ENCODE assay signal across 8 cellular contexts in genomic region chr6:36123270-36124139, GRCh38. TPM values are rescaled to one million over a fixed set of nuclear protein-coding genes. Genes with fewer than 3 reads are reported as not detected.
DNase-seq lines count a peak whose midpoint lies in the region; ATAC-seq lines count a peak whose summit lies in the region.

No MANE protein-coding gene starts in this region.

- no peak overlapping the region for H3K23ac ChIP-seq in mesendoderm (ENCODE audit: low read length)

- no peaks in the 10 kb centered on the region for H3K9me3 Mint-ChIP-seq in activated CD4-positive, alpha-beta memory T cell treated with anti-CD3 and anti-CD28 coated beads for 36 hours

- H2BK120ac ChIP-seq in mesendoderm (ENCODE audit: low read depth, low read length) = no peak overlapping the region

- H2AK5ac ChIP-seq in mesendoderm (ENCODE audit: low read length) = no peak overlapping the region

- H3K4me3 ChIP-seq in mesendoderm (ENCODE audit: low read length) = no peak overlapping the region

- H2BK5ac ChIP-seq in mesendoderm (ENCODE audit: low read length) = no peak overlapping the region

- intact Hi-C loops in activated CD4-positive, alpha-beta memory T cell treated with anti-CD3 and anti-CD28 coated beads for 36 hours (cut with micrococcal nuclease) = loop anchor here (5.0 to 10.0 kb wide), 4 partner anchors 181 to 1889 kb away; partner anchors contain the start of genes HMGA1, KCTD20 and PXT1

- no peak overlapping the region for H2BK15ac ChIP-seq in mesendoderm (replicated peaks; ENCODE audit: low read depth)

- H3K27me3 Mint-ChIP-seq in activated CD4-positive, alpha-beta memory T cell treated with anti-CD3 and anti-CD28 coated beads for 36 hours = no peaks in the 10 kb centered on the region

- H3K79me2 ChIP-seq in mesendoderm (ENCODE audit: control insufficient read depth, insufficient read depth, low read length) = no peaks in the 10 kb centered on the region

- peak overlapping the region; percentile 59 for H3K27ac Mint-ChIP-seq in activated CD4-positive, alpha-beta memory T cell treated with anti-CD3 and anti-CD28 coated beads for 36 hours

- peak; percentile 45 for ATAC-seq in HG03378 (IDR thresholded peaks at IDR 0.05; ENCODE audit: unreplicated experiment)

- H3K27me3 ChIP-seq in mesendoderm (ENCODE audit: insufficient read depth, low read length, poor library complexity) = no peaks in the 10 kb centered on the region

- H3K36me3 Mint-ChIP-seq in activated CD4-positive, alpha-beta memory T cell treated with anti-CD3 and anti-CD28 coated beads for 36 hours = no peaks in the 10 kb centered on the region

- H3K18ac ChIP-seq in mesendoderm (ENCODE audit: low read length) = no peak overlapping the region

- no peak overlapping the region for H3K4me3 Mint-ChIP-seq in activated CD4-positive, alpha-beta memory T cell treated with anti-CD3 and anti-CD28 coated beads for 36 hours

- H3K9ac ChIP-seq in mesendoderm (ENCODE audit: low read length) = no peak overlapping the region

- POLR2A ChIA-PET in activated CD4-positive, alpha-beta memory T cell treated with anti-CD3 and anti-CD28 coated beads for 36 hours (lab: Charles Lee) = interaction anchor here (0.6 to 3.4 kb wide), 3 partner anchors 8 to 96 kb away, joined by 3 to 71 read pairs (median 12); partner anchors contain the start of genes MAPK13 and MAPK14

- H4K5ac ChIP-seq in mesendoderm (ENCODE audit: low read length) = no peak overlapping the region

- CTCF ChIA-PET in activated CD4-positive, alpha-beta memory T cell treated with anti-CD3 and anti-CD28 coated beads for 36 hours (lab: Charles Lee) = interaction anchor here (0.6 to 4.2 kb wide), 15 partner anchors 9 to 1366 kb away, joined by 3 to 36 read pairs (median 3); partner anchors contain the start of genes MAPK14 and SNRPC

- H3K4me1 Mint-ChIP-seq in activated CD4-positive, alpha-beta memory T cell treated with anti-CD3 and anti-CD28 coated beads for 36 hours (ENCODE audit: low read depth) = peaks cover 78% of the 10 kb centered on the region

- H3K4me2 ChIP-seq in mesendoderm (ENCODE audit: low read length) = no peak overlapping the region

- DNase-seq in SIG-M5 treated with dmso at 0.1 percent for 504 hours (lab: John Stamatoyannopoulos, UW; ENCODE audit: unreplicated experiment) (peak; percentile 53), SIG-M5 (lab: John Stamatoyannopoulos, UW) (no peak), NCI-H774 (lab: John Stamatoyannopoulos, UW) (peak; percentile 61), ecto neural progenitor cell (ENCODE audit: low spot score) (peak; percentile 80), mesendoderm (peak; percentile 93)
- DNase-seq in activated CD4-positive, alpha-beta memory T cell treated with anti-CD3 and anti-CD28 coated beads for 36 hours = peak; percentile 96
- peak; percentile 83 to 87 for DNase-seq in stimulated activated CD8-positive, alpha-beta memory T cell treated with anti-CD3 and anti-CD28 coated beads, Interleukin-15, amount 100 ng/mL, for 48 hours (ENCODE audit: low read depth in 2 of 2)

- H3K4ac ChIP-seq in mesendoderm (ENCODE audit: low read depth, low read length) = no peak overlapping the region

- peak overlapping the region; percentile 71 for H3K56ac ChIP-seq in mesendoderm (ENCODE audit: low read length)

- H3K27ac ChIP-seq in mesendoderm (ENCODE audit: low read depth, low read length) = no peak overlapping the region

- peaks cover 4% of the 10 kb centered on the region for H3K4me1 ChIP-seq in mesendoderm (ENCODE audit: control insufficient read depth, low read depth, low read length)

- no peaks in the 10 kb centered on the region for H3K79me1 ChIP-seq in mesendoderm (ENCODE audit: low read length)

- no CpG with 5 or more reads among the region's 10 CpGs for WGBS in mesendoderm (ENCODE audit: extremely low coverage, insufficient coverage, low lambda C conversion rate)

- H4K8ac ChIP-seq in mesendoderm (ENCODE audit: low read depth, low read length) = no peak overlapping the region

- H3K36me3 ChIP-seq in mesendoderm (ENCODE audit: control insufficient read depth, insufficient read depth, low read length) = no peaks in the 10 kb centered on the region

RNA-seq across cellular contexts. Expression of gene MAPK13, which starts 6.8 kb away (rescaled TPM):
- total RNA-seq in activated CD4-positive, alpha-beta memory T cell treated with anti-CD3 and anti-CD28 coated beads for 36 hours = 10 to 100 TPM; 61.0 to 65.0 TPM
- polyA plus RNA-seq in mesendoderm (2013, experiment 1 of 2) = 6.9 TPM
- 6.5 TPM for polyA plus RNA-seq in mesendoderm (2013, experiment 2 of 2)
